ENCODE assay signal across 13 cellular contexts in genomic region chr10:47299611-47299988, GRCh38. TPM values are rescaled to one million over a fixed set of nuclear protein-coding genes. Genes with fewer than 3 reads are reported as not detected.
A peak's percentile ranks its signal among the peaks of the same experiment; 100 is the strongest.
DNase-seq lines count a peak whose midpoint lies in the region; ATAC-seq and TF ChIP-seq lines count a peak whose summit lies in the region.
"Had no signal": no experiment of that assay in that cellular context is flagged by ENCODE, and none has a peak within 500 bp of the region (broad histone marks: within the 10 kb centered on the region; RNA-seq: fewer than 3 reads in every experiment).

No MANE protein-coding gene starts in this region.

- peak overlapping the region; percentile 65 to 77 for H3K4me3 ChIP-seq in ascending aorta
- peak overlapping the region; percentile 52 for H3K4me3 ChIP-seq in lower lobe of right lung
- H3K4me3 ChIP-seq in testis: peak overlapping the region; percentile 47 to 72
- H3K4me3 ChIP-seq in mammary epithelial cell (replicated peaks in 1 of 3; ENCODE audit: insufficient read depth in 1 of 3, low read depth in 2 of 3, low read length in 3 of 3): no peak overlapping the region

- in situ Hi-C loops in mammary epithelial cell (cut with MboI; ENCODE audit: low sequenced_read_pairs in 2 of 2): no loop called here

- peaks cover 2% of the 10 kb centered on the region for H4K20me1 ChIP-seq in mammary epithelial cell (ENCODE audit: insufficient read depth, low read length)

- H3K4me1 ChIP-seq in ascending aorta: peaks cover 0 to 31% of the 10 kb centered on the region in 2 donors
- no peaks in the 10 kb centered on the region for H3K4me1 ChIP-seq in lower lobe of right lung
- H3K4me1 ChIP-seq in testis: peaks cover 22% of the 10 kb centered on the region
- H3K4me1 ChIP-seq in mammary epithelial cell (ENCODE audit: insufficient read depth, low read length): no peaks in the 10 kb centered on the region

- H3K36me3 Mint-ChIP-seq in activated T-cell treated with anti-CD3 and anti-CD28 coated beads, Interleukin-2, amount 50 U/mL, for 72 hours (ENCODE audit: insufficient read depth in 2 of 2): no peaks in the 10 kb centered on the region

- H3K9ac ChIP-seq in mammary epithelial cell (ENCODE audit: insufficient read depth, low read length): no peak overlapping the region

- DNase-seq in activated T-cell treated with anti-CD3 and anti-CD28 coated beads, Interleukin-2, amount 50 U/mL, for 72 hours: no peak
- no peak for DNase-seq in activated T-cell treated with anti-CD3 and anti-CD28 coated beads for 4 hours
- DNase-seq in ascending aorta (ENCODE audit: low spot score in 2 of 2): no peak
- no peak for DNase-seq in lower lobe of right lung
- no peak for DNase-seq in testis
- no peak for DNase-seq in mammary epithelial cell
- no peak for DNase-seq in effector CD4-positive, alpha-beta T cell
- DNase-seq in HuH-7.5 (ENCODE audit: low spot score): no peak
- DNase-seq: activated CD4-positive, alpha-beta T cell treated with anti-CD3 and anti-CD28 coated beads for 1 hour; NCI-H526 treated with DMSO at 0.1 percent for 48 hours; stimulated activated naive CD4-positive, alpha-beta T cell treated with Interleukin-2 at 50 U/mL for 16 hours had no signal

- H3K4me1 Mint-ChIP-seq in activated T-cell treated with anti-CD3 and anti-CD28 coated beads, Interleukin-2, amount 50 U/mL, for 72 hours (ENCODE audit: low read depth): peaks cover 6% of the 10 kb centered on the region

- no peak overlapping the region for H3K4me2 ChIP-seq in mammary epithelial cell (ENCODE audit: insufficient read depth, low read depth, low read length)

- H3K27ac Mint-ChIP-seq in activated T-cell treated with anti-CD3 and anti-CD28 coated beads, Interleukin-2, amount 50 U/mL, for 72 hours: no peak overlapping the region

- H3K27me3 ChIP-seq in ascending aorta: no peaks in the 10 kb centered on the region
- H3K27me3 ChIP-seq in lower lobe of right lung (ENCODE audit: low read depth): peaks cover 28% of the 10 kb centered on the region
- no peaks in the 10 kb centered on the region for H3K27me3 ChIP-seq in testis
- peaks cover 20% of the 10 kb centered on the region for H3K27me3 ChIP-seq in mammary epithelial cell (ENCODE audit: insufficient read depth, low read length)

- dilution Hi-C loops in mammary epithelial cell (cut with HindIII; ENCODE audit: low sequenced_read_pairs): no loop called here

- WGBS in testis, 2 donors: 7 to 9% methylated on average over 6 of the region's 6 CpGs
- 15% methylated on average over 6 of the region's 6 CpGs for WGBS in mammary epithelial cell (ENCODE audit: low coverage, missing lambda C conversion rate)

- peak overlapping the region in 1 of 2 donors; percentile 48 for H3K27ac ChIP-seq in ascending aorta
- H3K27ac ChIP-seq in lower lobe of right lung: no peak overlapping the region
- peak overlapping the region; percentile 61 to 79 for H3K27ac ChIP-seq in testis
- H3K27ac ChIP-seq in mammary epithelial cell (ENCODE audit: insufficient read depth, low read depth, low read length): no peak overlapping the region
- H3K27ac ChIP-seq: neutrophil had no signal

- H3K36me3 ChIP-seq in ascending aorta (no peaks in the 10 kb centered on the region), lower lobe of right lung (no peaks in the 10 kb centered on the region), testis (ENCODE audit: low read depth, missing control alignments) (no peaks in the 10 kb centered on the region), mammary epithelial cell (ENCODE audit: insufficient read depth, low read length) (no peaks in the 10 kb centered on the region)
- H3K36me3 ChIP-seq: neutrophil had no signal

- TF ChIP-seq CTCF in ascending aorta (IDR thresholded peaks at IDR 0.05) (no peak), lower lobe of right lung (IDR thresholded peaks at IDR 0.05) (no peak), testis (IDR thresholded peaks at IDR 0.05) (no peak), mammary epithelial cell (conservative IDR thresholded peaks at IDR 0.05 in 1 of 2, IDR thresholded peaks at IDR 0.05 in 1 of 2; ENCODE audit: extremely low read depth in 1 of 2, insufficient read depth in 1 of 2, low read depth in 1 of 2, low read length in 2 of 2) (no peak)

- CTCF ChIA-PET in mammary epithelial cell (lab: Charles Lee; ENCODE audit: low non-redundant PET): no interaction called here

- no TSS peak for BruUV-seq in mammary epithelial cell (replicated peaks; lab: Mats Ljungman, UMichigan)

- H3K9me3 ChIP-seq in ascending aorta (no peaks in the 10 kb centered on the region), lower lobe of right lung (no peaks in the 10 kb centered on the region), testis (no peaks in the 10 kb centered on the region), mammary epithelial cell (replicated peaks; ENCODE audit: insufficient read depth, low read length) (no peaks in the 10 kb centered on the region)
- H3K9me3 ChIP-seq: neutrophil had no signal

- intact Hi-C loops in ascending aorta (cut with DNase I) (loop anchor here (5.0 kb wide), 1 partner anchor 132 kb away; no protein-coding TSS in a partner anchor), lower lobe of right lung (cut with DNase I) (no loop called here), testis (cut with DNase I; ENCODE audit: low total_unique reads) (no loop called here), mammary epithelial cell (cut with micrococcal nuclease) (no loop called here)

- TF ChIP-seq POLR2A in testis (IDR thresholded peaks at IDR 0.05): no peak

- no peak overlapping the region for H2AFZ ChIP-seq in mammary epithelial cell (ENCODE audit: low read depth, low read length)

- H3K27me3 Mint-ChIP-seq in activated T-cell treated with anti-CD3 and anti-CD28 coated beads, Interleukin-2, amount 50 U/mL, for 72 hours (ENCODE audit: low read depth): peaks cover 23% of the 10 kb centered on the region

- no peaks in the 10 kb centered on the region for H3K9me3 Mint-ChIP-seq in activated T-cell treated with anti-CD3 and anti-CD28 coated beads, Interleukin-2, amount 50 U/mL, for 72 hours

- H3K79me2 ChIP-seq in mammary epithelial cell (ENCODE audit: insufficient read depth, low read length): no peaks in the 10 kb centered on the region

- peak overlapping the region; percentile 29 to 35 for H3K4me3 Mint-ChIP-seq in activated T-cell treated with anti-CD3 and anti-CD28 coated beads, Interleukin-2, amount 50 U/mL, for 72 hours

- peak in 1 of 2 donors; percentile 13 for ATAC-seq in activated T-cell treated with anti-CD3 and anti-CD28 coated beads, Interleukin-2, amount 50 U/mL, for 72 hours (replicated peaks in 1 of 2)
- ATAC-seq in lower lobe of right lung: no peak

RNA-seq across cellular contexts. Expression of gene GDF10, which starts 0.4 kb away (rescaled TPM):
- total RNA-seq in activated T-cell treated with anti-CD3 and anti-CD28 coated beads, Interleukin-2, amount 50 U/mL, for 72 hours: under 1 TPM; 0.19 TPM
- total RNA-seq in ascending aorta (1.2 TPM), lower lobe of right lung (14.5 TPM), testis (10 to 100 TPM; 34.4 to 47.3 TPM), mammary epithelial cell (not detected)
- polyA plus RNA-seq in testis (ENCODE audit: insufficient read depth, low read depth, low replicate concordance) (17.7 TPM), mammary epithelial cell (not detected)
- polyA minus RNA-seq in mammary epithelial cell: not detected
- total RNA-seq: SK-MEL-5 had no signal

RNA-seq across cellular contexts. Expression of gene GDF2, which starts 22.7 kb away (rescaled TPM):
- total RNA-seq in activated T-cell treated with anti-CD3 and anti-CD28 coated beads, Interleukin-2, amount 50 U/mL, for 72 hours: not detected
- total RNA-seq in ascending aorta: 0.21 TPM
- total RNA-seq in lower lobe of right lung: not detected
- under 1 TPM; 0.19 to 0.39 TPM for total RNA-seq in testis
- polyA plus RNA-seq in testis (ENCODE audit: insufficient read depth, low read depth, low replicate concordance): not detected
- not detected for total RNA-seq in mammary epithelial cell
- polyA plus RNA-seq in mammary epithelial cell: not detected
- not detected for polyA minus RNA-seq in mammary epithelial cell
- total RNA-seq: SK-MEL-5 had no signal

RNA-seq across cellular contexts. Expression of gene RBP3, which starts 48.6 kb away (rescaled TPM):
- not detected for total RNA-seq in activated T-cell treated with anti-CD3 and anti-CD28 coated beads, Interleukin-2, amount 50 U/mL, for 72 hours
- total RNA-seq in ascending aorta (not detected), lower lobe of right lung (not detected), testis (under 1 TPM in 1 of 2 donors, not detected in 1; 0.25 TPM), mammary epithelial cell (not detected)
- polyA plus RNA-seq in testis (ENCODE audit: insufficient read depth, low read depth, low replicate concordance) (0.09 TPM), mammary epithelial cell (not detected)
- not detected for polyA minus RNA-seq in mammary epithelial cell
- total RNA-seq: SK-MEL-5 had no signal

Comparison
In these comparisons a context has a peak if more than half of its experiments do, and no peak if none do; other contexts are left out.
1. H3K27ac ChIP-seq: peak in testis (2 of 2); none in lower lobe of right lung (single experiment) and mammary epithelial cell (single experiment).
2. H3K4me3 ChIP-seq: peak in ascending aorta (2 of 2), lower lobe of right lung (single experiment) and testis (2 of 2); none in mammary epithelial cell (0 of 3).